In genomic region chr4:25859429-25860148, GRCh38 we compare ENCODE assay signal across 8 cellular contexts. TPM values are rescaled to one million over a fixed set of nuclear protein-coding genes. Genes with fewer than 3 reads are reported as not detected.
DNase-seq lines count a peak whose midpoint lies in the region; ATAC-seq and TF ChIP-seq lines count a peak whose summit lies in the region.

No MANE protein-coding gene starts in this region.

- H3K36me3 Mint-ChIP-seq in T-helper 2 cell treated with Interferon-gamma antibody and Interleukin-4, amounts not matched to agents 5 μg/mL and 100 μg/mL, for 36 hours (ENCODE audit: low read depth), result peaks cover 12% of the 10 kb centered on the region
- H3K36me3 Mint-ChIP-seq in naive thymus-derived CD4-positive, alpha-beta T cell, result peaks cover 0 to 26% (median 4%) of the 10 kb centered on the region in 5 donors

- H3K4me1 Mint-ChIP-seq in T-helper 2 cell treated with Interferon-gamma antibody and Interleukin-4, amounts not matched to agents 5 μg/mL and 100 μg/mL, for 36 hours (ENCODE audit: low read depth), result peaks cover 63% of the 10 kb centered on the region
- peaks cover 53 to 70% (median 64%) of the 10 kb centered on the region in 7 donors for H3K4me1 Mint-ChIP-seq in naive thymus-derived CD4-positive, alpha-beta T cell

- CTCF ChIA-PET in naive thymus-derived CD4-positive, alpha-beta T cell (lab: Charles Lee), result interaction anchor here (2.2 kb wide), 1 partner anchor 24 kb away, joined by 8 read pairs; no protein-coding TSS in a partner anchor

- peak; percentile 34 for ATAC-seq in GM18520 (IDR thresholded peaks at IDR 0.05; ENCODE audit: unreplicated experiment)
- ATAC-seq in HG03108 (IDR thresholded peaks at IDR 0.05; ENCODE audit: unreplicated experiment), result peak; percentile 44
- ATAC-seq in naive thymus-derived CD4-positive, alpha-beta T cell, result peak; percentile 73

- peak overlapping the region; percentile 100 for H3K27ac Mint-ChIP-seq in T-helper 2 cell treated with Interferon-gamma antibody and Interleukin-4, amounts not matched to agents 5 μg/mL and 100 μg/mL, for 36 hours
- H3K27ac Mint-ChIP-seq in naive thymus-derived CD4-positive, alpha-beta T cell, result peak overlapping the region; percentile 76 to 97 (median 94)

- intact Hi-C loops in naive thymus-derived CD4-positive, alpha-beta T cell (cut with micrococcal nuclease), result loop anchor here (1.0 to 10.0 kb wide), 15 partner anchors 15 to 1277 kb away; partner anchors contain the start of genes DHX15 (in 2 of the 2), STIM2 (in 2 of the 2), ANAPC4 (in 1 of the 2) and PI4K2B (in 1 of the 2)

- H3K27me3 Mint-ChIP-seq in T-helper 2 cell treated with Interferon-gamma antibody and Interleukin-4, amounts not matched to agents 5 μg/mL and 100 μg/mL, for 36 hours (ENCODE audit: low read depth), result peaks cover 3% of the 10 kb centered on the region
- H3K27me3 Mint-ChIP-seq in naive thymus-derived CD4-positive, alpha-beta T cell, result peaks cover 0 to 3% (median 0%) of the 10 kb centered on the region in 5 donors

- H3K27ac ChIP-seq in ACC112 (ENCODE audit: low read depth, low read length), result no peak overlapping the region
- H3K27ac ChIP-seq in naive thymus-derived CD4-positive, alpha-beta T cell (ENCODE audit: low read depth, low read length), result peak overlapping the region; percentile 71
- no peak overlapping the region for H3K27ac ChIP-seq in brain microvascular endothelial cell

- TF ChIP-seq CTCF in brain microvascular endothelial cell (IDR thresholded peaks at IDR 0.05; ENCODE audit: low read depth, low read length, missing control alignments), result no peak
- no peak for TF ChIP-seq CTCF in foreskin fibroblast (IDR thresholded peaks at IDR 0.05; ENCODE audit: low read depth, low read length)

- DNase-seq in T-helper 2 cell treated with Interferon-gamma antibody and Interleukin-4, amounts not matched to agents 5 μg/mL and 100 μg/mL, for 36 hours (ENCODE audit: low spot score), result no peak
- DNase-seq in naive thymus-derived CD4-positive, alpha-beta T cell, result peak in 7 of 9 donors; percentile 36 to 62 (median 51)
- DNase-seq in brain microvascular endothelial cell, result no peak
- DNase-seq in glomerular visceral epithelial cell (ENCODE audit: extremely low spot score), result no peak
- DNase-seq in foreskin fibroblast, result no peak

- H3K9me3 Mint-ChIP-seq in T-helper 2 cell treated with Interferon-gamma antibody and Interleukin-4, amounts not matched to agents 5 μg/mL and 100 μg/mL, for 36 hours, result no peaks in the 10 kb centered on the region
- peaks cover 0 to 2% (median 0%) of the 10 kb centered on the region in 11 donors for H3K9me3 Mint-ChIP-seq in naive thymus-derived CD4-positive, alpha-beta T cell

- H3K79me2 ChIP-seq in ACC112 (ENCODE audit: control insufficient read depth, insufficient read depth, low read length, unreplicated experiment), result peaks cover 17% of the 10 kb centered on the region

- H3K9me3 ChIP-seq in naive thymus-derived CD4-positive, alpha-beta T cell (ENCODE audit: control insufficient read depth in 2 of 3, low read length in 3 of 3), result no peaks in the 10 kb centered on the region

- H3K27me3 ChIP-seq in ACC112 (ENCODE audit: insufficient read depth, low read length), result no peaks in the 10 kb centered on the region
- H3K27me3 ChIP-seq in naive thymus-derived CD4-positive, alpha-beta T cell (ENCODE audit: control insufficient read depth in 2 of 2, insufficient read depth in 2 of 2, low read length in 2 of 2), result no peaks in the 10 kb centered on the region
- no peaks in the 10 kb centered on the region for H3K27me3 ChIP-seq in brain microvascular endothelial cell (replicated peaks)

- no peak overlapping the region for H3K4me3 ChIP-seq in ACC112 (ENCODE audit: low read depth, low read length)
- peak overlapping the region; percentile 34 for H3K4me3 ChIP-seq in naive thymus-derived CD4-positive, alpha-beta T cell (ENCODE audit: low read length)
- no peak overlapping the region for H3K4me3 ChIP-seq in brain microvascular endothelial cell (ENCODE audit: low read depth, low read length)
- H3K4me3 ChIP-seq in foreskin fibroblast (ENCODE audit: low read depth in 1 of 2, low read length in 2 of 2), result no peak overlapping the region

- in situ Hi-C loops in brain microvascular endothelial cell (cut with HindIII; ENCODE audit: low pct_ligation_motif_present, low sequenced_read_pairs), result no loop called here

- peaks cover 56% of the 10 kb centered on the region for H3K4me1 ChIP-seq in ACC112 (ENCODE audit: control insufficient read depth, insufficient read depth, low read length, unreplicated experiment)
- H3K4me1 ChIP-seq in naive thymus-derived CD4-positive, alpha-beta T cell (ENCODE audit: control insufficient read depth in 2 of 2, insufficient read depth in 2 of 2, low read length in 2 of 2), result peaks cover 38 to 43% of the 10 kb centered on the region in 2 donors

- H3K36me3 ChIP-seq in ACC112 (ENCODE audit: insufficient read depth, low read length), result no peaks in the 10 kb centered on the region
- no peaks in the 10 kb centered on the region for H3K36me3 ChIP-seq in naive thymus-derived CD4-positive, alpha-beta T cell (ENCODE audit: control insufficient read depth in 2 of 3, insufficient read depth in 3 of 3, low read length in 3 of 3)
- H3K36me3 ChIP-seq in brain microvascular endothelial cell (replicated peaks), result no peaks in the 10 kb centered on the region

- H2AFZ ChIP-seq in ACC112 (ENCODE audit: low read length, unreplicated experiment), result peak overlapping the region; percentile 2

- H3K4me3 Mint-ChIP-seq in T-helper 2 cell treated with Interferon-gamma antibody and Interleukin-4, amounts not matched to agents 5 μg/mL and 100 μg/mL, for 36 hours, result peak overlapping the region; percentile 99
- peak overlapping the region; percentile 46 to 100 (median 98) for H3K4me3 Mint-ChIP-seq in naive thymus-derived CD4-positive, alpha-beta T cell

- POLR2A ChIA-PET in naive thymus-derived CD4-positive, alpha-beta T cell (lab: Charles Lee), result interaction anchor here (0.7 to 2.8 kb wide), 9 partner anchors 11 to 724 kb away, joined by 3 to 26 read pairs (median 5); partner anchors contain the start of genes RBPJ, SMIM20 and TBC1D19

RNA-seq across cellular contexts. Expression of gene SEL1L3, which starts 3.2 kb away (rescaled TPM):
- 10 to 100 TPM; 38.1 to 55.8 (median 47.0) TPM for total RNA-seq in naive thymus-derived CD4-positive, alpha-beta T cell
- 10 to 100 TPM; 15.9 to 30.1 TPM for polyA plus RNA-seq in naive thymus-derived CD4-positive, alpha-beta T cell

RNA-seq across cellular contexts. Expression of gene SMIM20, which starts 54.4 kb away (rescaled TPM):
- 10 to 100 TPM; 11.6 to 22.8 (median 14.5) TPM for total RNA-seq in naive thymus-derived CD4-positive, alpha-beta T cell
- polyA plus RNA-seq in naive thymus-derived CD4-positive, alpha-beta T cell, result 10 to 100 TPM; 50.6 to 67.5 TPM

Comparison
In these comparisons a context has a peak if more than half of its experiments do, and no peak if none do; other contexts are left out.
1. DNase-seq: peak in naive thymus-derived CD4-positive, alpha-beta T cell (7 of 9); none in T-helper 2 cell treated with Interferon-gamma antibody and Interleukin-4, amounts not matched to agents 5 μg/mL and 100 μg/mL, for 36 hours (single experiment), brain microvascular endothelial cell (single experiment), glomerular visceral epithelial cell (single experiment) and foreskin fibroblast (0 of 2).
2. Peak in every context shown above with its lines, with median percentiles within 50 percentile points of each other: ATAC-seq.